Comparison of ENCODE assay signal across 33 cellular contexts in the genomic region with DNA sequence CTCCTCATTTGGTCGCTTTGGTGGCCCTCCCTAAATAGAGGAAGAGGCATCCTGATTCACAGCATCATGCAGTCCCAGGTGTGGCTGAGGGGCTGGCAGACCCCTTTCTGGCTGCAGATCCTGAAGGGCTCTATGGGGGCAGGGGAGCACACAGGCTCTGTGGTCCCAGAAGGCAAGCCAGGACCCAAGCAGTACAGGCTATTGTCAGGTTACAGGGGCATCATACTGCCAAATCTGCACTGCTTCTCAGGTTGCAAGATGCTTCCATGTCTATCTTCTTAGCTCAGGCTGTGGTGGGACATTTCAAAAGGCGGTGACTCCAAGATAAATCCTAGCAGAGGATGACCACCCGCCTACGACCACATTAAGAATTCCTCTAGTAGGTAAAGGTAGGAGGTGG.
"Had no signal": no experiment of that assay in that cellular context is flagged by ENCODE, and none has a peak within 500 bp of the region (broad histone marks: within the 10 kb centered on the region; RNA-seq: fewer than 3 reads in every experiment).

No MANE protein-coding gene starts in this region.

- H3K9me3 Mint-ChIP-seq: activated CD4-positive, alpha-beta T cell treated with anti-CD3 and anti-CD28 coated beads, Interleukin-2, amount 10 ng/mL, durations not matched to agents 7 days and 5 days; T-helper 1 cell treated with Interleukin-12 subunit alpha and Interleukin-12 subunit beta and Interleukin-4 antibody, amounts not matched to agents 30 μg/mL and 1 μg/mL, for 36 hours; T-helper 2 cell treated with Interferon-gamma antibody and Interleukin-4, amounts not matched to agents 5 μg/mL and 100 μg/mL, for 36 hours had no signal

- ATAC-seq: activated CD4-positive, alpha-beta T cell treated with anti-CD3 and anti-CD28 coated beads for 36 hours; activated CD4-positive, CD25-positive, alpha-beta regulatory T cell treated with anti-CD3 and anti-CD28 coated beads, Interleukin-2, amount 50 U/mL, for 24 hours; activated T-cell treated with anti-CD3 and anti-CD28 coated beads, Interleukin-2, amount 50 U/mL, for 4 hours; PC-3; WTC11 had no signal

- H3K27ac Mint-ChIP-seq: activated CD4-positive, alpha-beta T cell treated with anti-CD3 and anti-CD28 coated beads for 36 hours; activated CD4-positive, alpha-beta T cell treated with anti-CD3 and anti-CD28 coated beads, Interleukin-2, amount 10 ng/mL, durations not matched to agents 7 days and 5 days; activated naive CD8-positive, alpha-beta T cell treated with anti-CD3 and anti-CD28 coated beads for 36 hours; activated T-helper 1 cell treated with anti-CD3 and anti-CD28 coated beads, Interleukin-12 subunit alpha, Interleukin-12 subunit beta, Interleukin-2, Interleukin-4 antibody, amounts not matched to agents 30 ng/mL and 10 ng/mL and 1 ng/mL, durations not matched to agents 14 hours and 24 hours and 36 hours; T-helper 1 cell treated with Interleukin-12 subunit alpha and Interleukin-12 subunit beta and Interleukin-4 antibody, amounts not matched to agents 30 μg/mL and 1 μg/mL, for 36 hours; T-helper 2 cell treated with Interferon-gamma antibody and Interleukin-4, amounts not matched to agents 5 μg/mL and 100 μg/mL, for 36 hours; WTC11 had no signal

- H3K4me1 ChIP-seq: Peyer's patch had no signal

- H3K9ac ChIP-seq: KMS-11, SK-N-SH had no signal

- H3K4me3 Mint-ChIP-seq: activated CD4-positive, alpha-beta T cell treated with anti-CD3 and anti-CD28 coated beads for 36 hours; activated CD4-positive, alpha-beta T cell treated with anti-CD3 and anti-CD28 coated beads, Interleukin-2, amount 10 ng/mL, durations not matched to agents 7 days and 5 days; activated naive CD8-positive, alpha-beta T cell treated with anti-CD3 and anti-CD28 coated beads for 36 hours; activated T-cell treated with anti-CD3 and anti-CD28 coated beads, Interleukin-2, amount 50 U/mL, for 4 hours; activated T-helper 1 cell treated with anti-CD3 and anti-CD28 coated beads, Interleukin-12 subunit alpha, Interleukin-12 subunit beta, Interleukin-2, Interleukin-4 antibody, amounts not matched to agents 30 ng/mL and 10 ng/mL and 1 ng/mL, durations not matched to agents 14 hours and 24 hours and 36 hours; T-helper 1 cell treated with Interleukin-12 subunit alpha and Interleukin-12 subunit beta and Interleukin-4 antibody, amounts not matched to agents 30 μg/mL and 1 μg/mL, for 36 hours; T-helper 2 cell treated with Interferon-gamma antibody and Interleukin-4, amounts not matched to agents 5 μg/mL and 100 μg/mL, for 36 hours; WTC11 had no signal

- H3K27me3 Mint-ChIP-seq: activated CD4-positive, alpha-beta T cell treated with anti-CD3 and anti-CD28 coated beads, Interleukin-2, amount 10 ng/mL, durations not matched to agents 7 days and 5 days had no signal

- H3K27ac ChIP-seq: brain microvascular endothelial cell, KMS-11, Peyer's patch, SJSA1 had no signal

- H3K9me3 ChIP-seq: Peyer's patch, SJSA1, SK-N-SH had no signal

- H3K4me3 ChIP-seq: Peyer's patch, SJSA1 had no signal

- H3K4me1 Mint-ChIP-seq: activated CD4-positive, alpha-beta T cell treated with anti-CD3 and anti-CD28 coated beads for 36 hours; activated CD4-positive, alpha-beta T cell treated with anti-CD3 and anti-CD28 coated beads, Interleukin-2, amount 10 ng/mL, durations not matched to agents 7 days and 5 days; activated naive CD8-positive, alpha-beta T cell treated with anti-CD3 and anti-CD28 coated beads for 36 hours; WTC11 had no signal

- DNase-seq: activated CD4-positive, alpha-beta T cell treated with anti-CD3 and anti-CD28 coated beads for 36 hours; activated CD4-positive, alpha-beta T cell treated with anti-CD3 and anti-CD28 coated beads, Interleukin-2, amount 10 ng/mL, durations not matched to agents 7 days and 5 days; activated CD4-positive, alpha-beta T cell treated with anti-CD3 and anti-CD28 coated beads, Interleukin-2, amount 50 U/mL, for 48 hours; activated gamma-delta T cell treated with Interleukin-2 at 50 U/mL for 16 hours; activated naive CD4-positive, alpha-beta T cell treated with anti-CD3 and anti-CD28 coated beads, Interleukin-2, amount 50 U/mL, for 16 hours; activated naive CD8-positive, alpha-beta T cell treated with anti-CD3 and anti-CD28 coated beads for 36 hours; activated T-cell treated with anti-CD3 and anti-CD28 coated beads for 4 hours; activated T-cell treated with anti-CD3 and anti-CD28 coated beads, Interleukin-2, amount 50 U/mL, for 4 hours; amniotic stem cell; aorta; brain microvascular endothelial cell; MM.1S; MV-4-11; NCI-H1092; NCI-H1436 treated with DMSO at 0.1 percent for 48 hours; NCI-H1694 treated with DMSO at 0.1 percent for 48 hours; NCI-H2029; NCI-H510A; NCI-H526; NCI-H748 treated with DMSO at 0.1 percent for 48 hours; NK-92 treated with Interleukin-12 subunit alpha and Interleukin-12 subunit beta, amount 100 ng/mL, for 24 hours; PC-3; Peyer's patch; RPMI8226; SHP77 treated with DMSO at 0.1 percent for 48 hours; SK-N-SH had no signal

- H3K36me3 ChIP-seq: brain microvascular endothelial cell, Peyer's patch, SJSA1 had no signal

- H3K4me2 ChIP-seq: KMS-11, SK-N-SH had no signal

- H3K36me3 Mint-ChIP-seq: activated naive CD8-positive, alpha-beta T cell treated with anti-CD3 and anti-CD28 coated beads for 36 hours; WTC11 had no signal

- H3K27me3 ChIP-seq: brain microvascular endothelial cell, Peyer's patch, SJSA1 had no signal
